22 cellular contexts compared by ENCODE assay signal in the genomic region with DNA sequence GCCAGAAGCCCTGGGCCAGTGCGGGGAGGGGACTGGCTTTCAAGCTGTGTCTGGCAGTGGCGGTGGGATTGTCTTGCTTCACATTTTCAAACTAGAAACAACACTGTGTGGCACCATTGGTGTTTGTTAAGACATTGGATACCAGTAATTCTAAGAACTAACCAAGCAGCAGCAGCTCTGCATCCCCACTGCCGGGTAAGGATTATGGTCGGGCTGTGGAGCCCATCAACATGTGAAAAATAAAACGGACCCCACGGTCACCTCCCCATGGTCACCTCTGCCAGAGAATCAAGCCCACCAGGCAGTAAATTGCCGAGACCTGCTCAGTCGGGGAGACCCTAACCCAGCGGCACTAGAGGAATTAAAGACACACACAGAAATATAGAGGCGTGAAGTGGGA.
"Had no signal": no experiment of that assay in that cellular context is flagged by ENCODE, and none has a peak within 500 bp of the region (broad histone marks: within the 10 kb centered on the region; RNA-seq: fewer than 3 reads in every experiment).

No MANE protein-coding gene starts in this region.

- H3K9me3 Mint-ChIP-seq: effector memory CD8-positive, alpha-beta T cell; natural killer cell; stimulated activated effector memory CD8-positive, alpha-beta T cell treated with anti-CD3 and anti-CD28 coated beads, Interleukin-12 subunit alpha, Interleukin-12 subunit beta, amount 100 ng/mL, for 72 hours had no signal

- H3K4me3 Mint-ChIP-seq: effector memory CD8-positive, alpha-beta T cell; natural killer cell; stimulated activated effector memory CD8-positive, alpha-beta T cell treated with anti-CD3 and anti-CD28 coated beads, Interleukin-12 subunit alpha, Interleukin-12 subunit beta, amount 100 ng/mL, for 72 hours had no signal

- H3K27ac Mint-ChIP-seq: effector memory CD8-positive, alpha-beta T cell; natural killer cell; progenitor cell of endocrine pancreas; stimulated activated effector memory CD8-positive, alpha-beta T cell treated with anti-CD3 and anti-CD28 coated beads, Interleukin-12 subunit alpha, Interleukin-12 subunit beta, amount 100 ng/mL, for 72 hours had no signal

- H3K36me3 Mint-ChIP-seq: natural killer cell had no signal

- DNase-seq: dermis blood vessel endothelial cell; effector memory CD8-positive, alpha-beta T cell; erythroblast; esophagus squamous epithelium; foreskin melanocyte; glutamatergic neuron; heart right ventricle; hippocampal formation; kidney glomerular epithelial cell; left ventricle myocardium superior; lower lobe of right lung; natural killer cell; right cardiac atrium; sigmoid colon; stimulated activated CD4-positive, alpha-beta T cell treated with anti-CD3 and anti-CD28 coated beads, Interleukin-4, amount 100 ng/mL, for 24 hours; stimulated activated naive CD4-positive, alpha-beta T cell treated with Interleukin-2 at 50 U/mL for 16 hours; stomach; thyroid gland; trophoblast cell had no signal

- H3K27me3 Mint-ChIP-seq: progenitor cell of endocrine pancreas had no signal

- H3K9me3 ChIP-seq: esophagus squamous epithelium, heart right ventricle, lower lobe of right lung, neutrophil, sigmoid colon, stomach, thyroid gland had no signal

- ATAC-seq: effector memory CD8-positive, alpha-beta T cell; heart right ventricle; left ventricle myocardium superior; lower lobe of right lung; natural killer cell; right cardiac atrium; stimulated activated effector memory CD8-positive, alpha-beta T cell treated with anti-CD3 and anti-CD28 coated beads, Interleukin-12 subunit alpha, Interleukin-12 subunit beta, amount 100 ng/mL, for 72 hours had no signal
